In the genomic region with DNA sequence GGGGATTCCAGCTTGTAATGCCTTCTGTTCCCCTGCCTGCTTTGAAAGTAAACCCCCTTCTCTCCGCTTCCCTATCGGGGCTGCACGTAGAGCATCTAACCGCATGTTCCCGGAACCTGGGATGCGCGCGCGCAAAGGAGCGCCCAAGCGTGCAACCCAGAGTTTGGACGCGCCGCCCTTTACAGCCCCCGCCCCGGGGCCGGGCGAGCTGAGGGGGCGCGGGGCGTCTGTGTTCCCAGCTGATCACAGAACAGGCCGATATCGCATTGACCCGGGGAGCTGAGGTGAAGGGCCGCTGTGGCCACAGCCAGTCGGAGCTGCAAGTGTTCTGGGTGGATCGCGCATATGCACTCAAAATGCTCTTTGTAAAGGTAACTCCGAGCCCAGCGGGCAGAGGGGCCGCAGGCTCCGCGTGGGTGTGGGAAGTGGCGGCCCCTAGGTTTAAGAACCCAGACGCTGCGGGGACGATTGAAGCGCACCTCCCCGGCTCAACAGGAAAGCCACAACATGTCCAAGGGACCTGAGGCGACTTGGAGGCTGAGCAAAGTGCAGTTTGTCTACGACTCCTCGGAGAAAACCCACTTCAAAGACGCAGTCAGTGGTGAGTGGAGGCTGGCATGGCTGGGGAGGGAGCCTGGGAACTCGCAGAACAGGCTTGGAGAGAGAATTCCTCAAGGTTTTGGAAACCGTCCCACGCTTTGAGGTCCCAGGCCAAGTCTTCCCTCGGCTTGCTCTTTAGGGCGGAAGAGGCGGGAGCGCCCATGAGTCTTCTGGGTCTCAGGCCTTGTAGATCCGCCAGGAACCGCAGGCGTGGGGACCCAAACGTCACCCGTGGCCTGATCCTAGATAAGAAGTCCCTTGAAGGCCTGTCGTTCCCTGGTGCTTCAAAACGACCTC, we compare ENCODE assay signal across 8 cellular contexts. TPM values are rescaled to one million over a fixed set of nuclear protein-coding genes. Genes with fewer than 3 reads are reported as not detected.
DNase-seq lines count a peak whose midpoint lies in the region; ATAC-seq and TF ChIP-seq lines count a peak whose summit lies in the region.
"Had no signal": no experiment of that assay in that cellular context is flagged by ENCODE, and none has a peak within 500 bp of the region (broad histone marks: within the 10 kb centered on the region; RNA-seq: fewer than 3 reads in every experiment).

No MANE protein-coding gene starts in this region.

- no peaks in the 10 kb centered on the region for H3K9me3 ChIP-seq in Panc1 (ENCODE audit: control insufficient read depth, insufficient read depth, low read depth, low read length)
- no peaks in the 10 kb centered on the region for H3K9me3 ChIP-seq in iPS DF 6.9 (ENCODE audit: control insufficient read depth, insufficient read depth, low read length)

- peaks cover 83% of the 10 kb centered on the region for H3K27me3 ChIP-seq in H7 (ENCODE audit: control insufficient read depth, insufficient read depth, low read length)
- peaks cover 32% of the 10 kb centered on the region for H3K27me3 ChIP-seq in Panc1 (ENCODE audit: control insufficient read depth, insufficient read depth, low read length)
- peaks cover 46% of the 10 kb centered on the region for H3K27me3 ChIP-seq in iPS DF 6.9 (ENCODE audit: control insufficient read depth, insufficient read depth, low read length)

- no peak for TF ChIP-seq CTCF in Panc1 (IDR thresholded peaks at IDR 0.05)

- H3K4me1 ChIP-seq in Panc1 (ENCODE audit: control insufficient read depth, insufficient read depth, low read length) (peaks cover 5% of the 10 kb centered on the region; the same call in 1 of the 2 replicates), iPS DF 6.9 (ENCODE audit: control insufficient read depth, insufficient read depth, low read length) (peaks cover 9% of the 10 kb centered on the region; the same call in 1 of the 2 replicates)

- POLR2A ChIA-PET in Panc1 (lab: Charles Lee), result no interaction called here

- no TSS peak for BruUV-seq in Panc1 (replicated peaks; lab: Mats Ljungman, UMichigan)

- ATAC-seq in Panc1, result peak; percentile 56; the same call in 1 of the 2 replicates

- peak overlapping the region; percentile 42 for H3K4me3 ChIP-seq in H7 (ENCODE audit: insufficient read depth, low read depth, low read length)
- H3K4me3 ChIP-seq in Panc1 (ENCODE audit: low read depth in 2 of 2, low read length in 2 of 2), result peak overlapping the region in 1 of 2 experiments; percentile 5; a peak in 1 of 4 replicates
- peak overlapping the region; percentile 22; the same call in 1 of the 2 replicates for H3K4me3 ChIP-seq in iPS DF 6.9 (ENCODE audit: low read length)
- peak overlapping the region in 4 of 7 experiments; percentile 3 to 30 (median 9) for H3K4me3 ChIP-seq in skin epidermis

- no CpG with 5 or more reads among the region's 57 CpGs for WGBS in iPS DF 6.9 (ENCODE audit: insufficient coverage, insufficient read length)

- CTCF ChIA-PET in Panc1 (lab: Charles Lee), result no interaction called here

- intact Hi-C loops in Panc1 (cut with micrococcal nuclease; ENCODE audit: unreplicated experiment), result no loop called here

- DNase-seq in H7 (peak; percentile 71), Panc1 (ENCODE audit: low read depth, low spot score) (no peak), iPS DF 6.9 (ENCODE audit: low read depth, low spot score) (no peak), NCI-H1694 treated with DMSO at 0.1 percent for 48 hours (lab: John Stamatoyannopoulos, UW) (no peak), HuH-7 (ENCODE audit: low spot score) (no peak), T-helper 1 cell (no peak)

- H3K36me3 ChIP-seq in H7 (replicated peaks; ENCODE audit: control insufficient read depth, insufficient read depth, low read length) (no peaks in the 10 kb centered on the region), Panc1 (ENCODE audit: control insufficient read depth, insufficient read depth, low read length) (no peaks in the 10 kb centered on the region; the same call in 1 of the 2 replicates), iPS DF 6.9 (ENCODE audit: control insufficient read depth, insufficient read depth, low read length) (no peaks in the 10 kb centered on the region)

- in situ Hi-C loops in Panc1 (cut with HindIII; ENCODE audit: low pct_unique_long_range_greater_than_20kb, low sequenced_read_pairs), result no loop called here

- H3K27ac ChIP-seq in Panc1 (ENCODE audit: low read length), result no peak overlapping the region
- H3K27ac ChIP-seq in iPS DF 6.9 (ENCODE audit: low read length), result no peak overlapping the region
- H3K27ac ChIP-seq in skin epidermis, result no peak overlapping the region

RNA-seq across cellular contexts. Expression of gene LAMP5, which starts 1.6 kb away (rescaled TPM):
- 0.78 and 1.4 TPM in 2 replicates for total RNA-seq in H7 (2014; rRNA removed; shearing (Covaris generic))
- total RNA-seq in Panc1 (2021; ENCODE audit: unreplicated experiment), result not detected
- polyA plus RNA-seq in Panc1 (2012; ENCODE audit: insufficient read length), result not detected
- total RNA-seq: glomerular endothelial cell had no signal
